In genomic region chr19:19474950-19475781, GRCh38 we compare ENCODE assay signal across 1 cellular context.
TF ChIP-seq lines count a peak whose summit lies in the region.

No MANE protein-coding gene starts in this region.

TF ChIP-seq in WTC11, 78 proteins besides CTCF, POLR2A, EP300 and RAD21 (continued from another document):
- TF ChIP-seq AR (CRISPR knock-in tag; IDR thresholded peaks at IDR 0.05), result no peak
- TF ChIP-seq ZSCAN18 (CRISPR knock-in tag; IDR thresholded peaks at IDR 0.05), result no peak
- TF ChIP-seq, protein P1, sequence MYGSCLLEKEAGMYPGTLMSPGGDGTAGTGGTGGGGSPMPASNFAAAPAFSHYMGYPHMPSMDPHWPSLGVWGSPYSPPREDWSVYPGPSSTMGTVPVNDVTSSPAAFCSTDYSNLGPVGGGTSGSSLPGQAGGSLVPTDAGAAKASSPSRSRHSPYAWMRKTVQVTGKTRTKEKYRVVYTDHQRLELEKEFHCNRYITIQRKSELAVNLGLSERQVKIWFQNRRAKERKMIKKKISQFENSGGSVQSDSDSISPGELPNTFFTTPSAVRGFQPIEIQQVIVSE (CRISPR knock-in tag; IDR thresholded peaks at IDR 0.05; ENCODE audit: borderline replicate concordance), result no peak
